In genomic region chr2:54773838-54774237, GRCh38 we compare ENCODE assay signal across 14 cellular contexts. TPM values are rescaled to one million over a fixed set of nuclear protein-coding genes. Genes with fewer than 3 reads are reported as not detected.
DNase-seq lines count a peak whose midpoint lies in the region; ATAC-seq and TF ChIP-seq lines count a peak whose summit lies in the region.
"Had no signal": no experiment of that assay in that cellular context is flagged by ENCODE, and none has a peak within 500 bp of the region (broad histone marks: within the 10 kb centered on the region; RNA-seq: fewer than 3 reads in every experiment).

No MANE protein-coding gene starts in this region.

- H4K20me1 ChIP-seq in mammary epithelial cell (ENCODE audit: insufficient read depth, low read length) (no peaks in the 10 kb centered on the region), smooth muscle cell (ENCODE audit: low read depth) (no peaks in the 10 kb centered on the region)

- DNase-seq in MCF 10A (ENCODE audit: unreplicated experiment) (no peak), mammary epithelial cell (no peak), Panc1 (ENCODE audit: low read depth, low spot score) (no peak), fibroblast of mammary gland (ENCODE audit: low read depth) (peak; percentile 20), smooth muscle cell (lab: John Stamatoyannopoulos, UW; ENCODE audit: unreplicated experiment) (no peak), epidermal melanocyte (ENCODE audit: insufficient read length, low spot score) (no peak), ovary (no peak)
- DNase-seq in naive thymus-derived CD8-positive, alpha-beta T cell: no peak
- DNase-seq: adrenal gland; DND-41; effector memory CD4-positive, alpha-beta T cell; head of caudate nucleus; SIG-M5; uterus had no signal

- H3K4me2 ChIP-seq in mammary epithelial cell (ENCODE audit: insufficient read depth, low read depth, low read length) (no peak overlapping the region), smooth muscle cell (no peak overlapping the region)

- no peaks in the 10 kb centered on the region for H3K79me2 ChIP-seq in mammary epithelial cell (ENCODE audit: insufficient read depth, low read length)
- H3K79me2 ChIP-seq in smooth muscle cell (ENCODE audit: low read depth): no peaks in the 10 kb centered on the region

- no peak for ATAC-seq in Panc1
- no peak for ATAC-seq in naive thymus-derived CD8-positive, alpha-beta T cell

- no peak overlapping the region for H3K27ac Mint-ChIP-seq in MCF 10A (ENCODE audit: low read depth, unreplicated experiment)
- no peak overlapping the region for H3K27ac Mint-ChIP-seq in naive thymus-derived CD8-positive, alpha-beta T cell

- intact Hi-C loops in MCF 10A (cut with micrococcal nuclease) (no loop called here), mammary epithelial cell (cut with micrococcal nuclease) (loop anchor here (5.0 kb wide), 1 partner anchor 238 kb away; no protein-coding TSS in a partner anchor), Panc1 (cut with micrococcal nuclease; ENCODE audit: unreplicated experiment) (no loop called here), ovary (cut with DNase I) (no loop called here)

- peaks cover 10% of the 10 kb centered on the region for H3K9me3 ChIP-seq in mammary epithelial cell (replicated peaks; ENCODE audit: insufficient read depth, low read length)
- H3K9me3 ChIP-seq in Panc1 (ENCODE audit: control insufficient read depth, insufficient read depth, low read depth, low read length): peaks cover 10% of the 10 kb centered on the region; the same call in 1 of the 2 replicates
- H3K9me3 ChIP-seq in smooth muscle cell (replicated peaks; ENCODE audit: low read depth): peaks cover 3% of the 10 kb centered on the region
- no peaks in the 10 kb centered on the region for H3K9me3 ChIP-seq in ovary
- H3K9me3 ChIP-seq: adrenal gland, uterus had no signal

- POLR2A ChIA-PET in MCF 10A (lab: Yijun Ruan, JAX) (interaction anchor here (0.9 kb wide), 1 partner anchor 12 kb away, joined by 3 read pairs; no protein-coding TSS in a partner anchor), Panc1 (lab: Charles Lee) (no interaction called here)
- POLR2A ChIA-PET in naive thymus-derived CD8-positive, alpha-beta T cell (lab: Charles Lee): no interaction called here

- no peak overlapping the region for H3K4me3 Mint-ChIP-seq in MCF 10A (ENCODE audit: unreplicated experiment)
- H3K4me3 Mint-ChIP-seq in naive thymus-derived CD8-positive, alpha-beta T cell: no peak overlapping the region

- no peaks in the 10 kb centered on the region for H3K36me3 ChIP-seq in mammary epithelial cell (ENCODE audit: insufficient read depth, low read length)
- H3K36me3 ChIP-seq in Panc1 (ENCODE audit: control insufficient read depth, insufficient read depth, low read length): no peaks in the 10 kb centered on the region
- H3K36me3 ChIP-seq in smooth muscle cell (ENCODE audit: low read depth): no peaks in the 10 kb centered on the region
- H3K36me3 ChIP-seq in ovary: no peaks in the 10 kb centered on the region
- H3K36me3 ChIP-seq: adrenal gland, uterus had no signal

- dilution Hi-C loops in mammary epithelial cell (cut with HindIII; ENCODE audit: low sequenced_read_pairs): no loop called here

- peaks cover 21% of the 10 kb centered on the region for H3K9me3 Mint-ChIP-seq in MCF 10A (ENCODE audit: unreplicated experiment)
- H3K9me3 Mint-ChIP-seq in naive thymus-derived CD8-positive, alpha-beta T cell: peaks cover 5 to 33% (median 16%) of the 10 kb centered on the region in 9 donors

- no peaks in the 10 kb centered on the region for H3K27me3 Mint-ChIP-seq in MCF 10A (ENCODE audit: insufficient read depth, unreplicated experiment)
- peaks cover 0 to 4% (median 0%) of the 10 kb centered on the region in 5 donors for H3K27me3 Mint-ChIP-seq in naive thymus-derived CD8-positive, alpha-beta T cell

- H3K4me1 ChIP-seq in mammary epithelial cell (ENCODE audit: insufficient read depth, low read length): peaks cover 30% of the 10 kb centered on the region
- H3K4me1 ChIP-seq in Panc1 (ENCODE audit: control insufficient read depth, insufficient read depth, low read length): no peaks in the 10 kb centered on the region
- H3K4me1 ChIP-seq in smooth muscle cell (ENCODE audit: low read depth): no peaks in the 10 kb centered on the region
- no peaks in the 10 kb centered on the region for H3K4me1 ChIP-seq in ovary (ENCODE audit: insufficient read depth)
- H3K4me1 ChIP-seq: adrenal gland, uterus had no signal

- no peak overlapping the region for H3K27ac ChIP-seq in mammary epithelial cell (ENCODE audit: insufficient read depth, low read depth, low read length)
- no peak overlapping the region for H3K27ac ChIP-seq in Panc1 (ENCODE audit: low read length)
- H3K27ac ChIP-seq in smooth muscle cell (ENCODE audit: low read depth): no peak overlapping the region
- no peak overlapping the region for H3K27ac ChIP-seq in ovary
- H3K27ac ChIP-seq: adrenal gland, uterus had no signal

- H3K4me1 Mint-ChIP-seq in MCF 10A (ENCODE audit: insufficient read depth, unreplicated experiment): peaks cover 30% of the 10 kb centered on the region
- no peaks in the 10 kb centered on the region for H3K4me1 Mint-ChIP-seq in naive thymus-derived CD8-positive, alpha-beta T cell

- no peak overlapping the region for H3K9ac ChIP-seq in mammary epithelial cell (ENCODE audit: insufficient read depth, low read length)
- no peak overlapping the region for H3K9ac ChIP-seq in smooth muscle cell (ENCODE audit: low read depth)

- H3K27me3 ChIP-seq in mammary epithelial cell (ENCODE audit: insufficient read depth, low read length) (no peaks in the 10 kb centered on the region), Panc1 (ENCODE audit: control insufficient read depth, insufficient read depth, low read length) (no peaks in the 10 kb centered on the region), smooth muscle cell (ENCODE audit: low read depth) (no peaks in the 10 kb centered on the region), ovary (no peaks in the 10 kb centered on the region)
- H3K27me3 ChIP-seq: adrenal gland, uterus had no signal

- no peaks in the 10 kb centered on the region for H3K36me3 Mint-ChIP-seq in MCF 10A (ENCODE audit: insufficient read depth, unreplicated experiment)
- H3K36me3 Mint-ChIP-seq in naive thymus-derived CD8-positive, alpha-beta T cell: peaks cover 0 to 20% (median 11%) of the 10 kb centered on the region in 3 donors

- TF ChIP-seq CTCF in MCF 10A (IDR thresholded peaks at IDR 0.05; ENCODE audit: unreplicated experiment) (peak; percentile 17), mammary epithelial cell (conservative IDR thresholded peaks at IDR 0.05 in 1 of 2, IDR thresholded peaks at IDR 0.05 in 1 of 2; ENCODE audit: extremely low read depth in 1 of 2, insufficient read depth in 1 of 2, low read depth in 1 of 2, low read length in 2 of 2) (peak in 1 of 2 donors; percentile 26), Panc1 (IDR thresholded peaks at IDR 0.05) (peak; percentile 43), fibroblast of mammary gland (conservative IDR thresholded peaks at IDR 0.05; ENCODE audit: control insufficient read depth, insufficient read depth, low read depth, low read length) (peak; percentile 37), smooth muscle cell (IDR thresholded peaks at IDR 0.05; ENCODE audit: borderline replicate concordance, insufficient read depth, poor library complexity, severe bottlenecking) (peak; percentile 15), ovary (IDR thresholded peaks at IDR 0.05) (no peak)

- TF ChIP-seq EP300 in ovary (IDR thresholded peaks at IDR 0.05): no peak

- H3K4me3 ChIP-seq in mammary epithelial cell (replicated peaks in 1 of 3; ENCODE audit: insufficient read depth in 1 of 3, low read depth in 2 of 3, low read length in 3 of 3) (no peak overlapping the region), Panc1 (ENCODE audit: low read depth in 2 of 2, low read length in 2 of 2) (no peak overlapping the region), fibroblast of mammary gland (ENCODE audit: control insufficient read depth, low read depth, low read length) (no peak overlapping the region), smooth muscle cell (no peak overlapping the region), ovary (no peak overlapping the region)
- H3K4me3 ChIP-seq: adrenal gland, uterus had no signal

- TF ChIP-seq POLR2A in ovary (IDR thresholded peaks at IDR 0.05): no peak

- WGBS in mammary epithelial cell (ENCODE audit: low coverage, missing lambda C conversion rate): 50% methylated on average over 2 of the region's 2 CpGs
- 94% methylated on average over 2 of the region's 2 CpGs for WGBS in smooth muscle cell (ENCODE audit: low lambda C conversion rate)
- 76 to 90% (median 84%) methylated on average over 2 of the region's 2 CpGs for WGBS in ovary, 3 donors

- BruUV-seq in MCF 10A (replicated peaks; lab: Mats Ljungman, UMichigan): no TSS peak
- BruUV-seq in mammary epithelial cell (replicated peaks; lab: Mats Ljungman, UMichigan): no TSS peak
- no TSS peak for BruUV-seq in Panc1 (replicated peaks; lab: Mats Ljungman, UMichigan)

- in situ Hi-C loops in mammary epithelial cell (cut with MboI; ENCODE audit: low sequenced_read_pairs in 2 of 2): no loop called here
- in situ Hi-C loops in Panc1 (cut with HindIII; ENCODE audit: low pct_unique_long_range_greater_than_20kb, low sequenced_read_pairs): no loop called here

- CTCF ChIA-PET in MCF 10A (lab: Yijun Ruan, JAX): interaction anchor here (0.6 to 3.3 kb wide), 7 partner anchors 9 to 66 kb away, joined by 3 to 14 read pairs (median 4); no protein-coding TSS in a partner anchor
- CTCF ChIA-PET in mammary epithelial cell (lab: Charles Lee; ENCODE audit: low non-redundant PET): no interaction called here
- CTCF ChIA-PET in Panc1 (lab: Charles Lee): no interaction called here

- H2AFZ ChIP-seq in mammary epithelial cell (ENCODE audit: low read depth, low read length): no peak overlapping the region
- H2AFZ ChIP-seq in smooth muscle cell (ENCODE audit: low read depth): no peak overlapping the region

- H3F3A ChIP-seq in smooth muscle cell (ENCODE audit: low read depth): no peaks in the 10 kb centered on the region

RNA-seq across cellular contexts. Expression of gene EML6, which starts 50.4 kb away (rescaled TPM):
- total RNA-seq in MCF 10A (2022) (0.77 and 1.7 TPM in 2 replicates), mammary epithelial cell (under 1 TPM; 0.83 to 0.94 TPM), Panc1 (2021; ENCODE audit: unreplicated experiment) (6.3 TPM), smooth muscle cell (0.49 and 9.7 TPM in 2 replicates), ovary (1 to 10 TPM in 3 of 7 donors, under 1 TPM in 4; 0.22 to 3.7 (median 0.57) TPM)
- polyA plus RNA-seq in mammary epithelial cell (0.37 TPM), smooth muscle cell (0.54 and 1.5 TPM in 2 replicates), ovary (under 1 TPM; 0.29 to 0.40 TPM)
- not detected for polyA minus RNA-seq in mammary epithelial cell
- 6.5 TPM for polyA plus RNA-seq in Panc1 (2012; ENCODE audit: insufficient read length)
- total RNA-seq in naive thymus-derived CD8-positive, alpha-beta T cell: 1 to 10 TPM; 1.4 to 3.3 TPM
- polyA plus RNA-seq in naive thymus-derived CD8-positive, alpha-beta T cell: under 1 TPM in 1 of 3 donors, not detected in 2; 0.03 TPM

Comparison
In these comparisons a context has a peak if more than half of its experiments do, and no peak if none do; other contexts are left out.
1. CTCF ChIP-seq: peak in MCF 10A (single experiment), Panc1 (single experiment), fibroblast of mammary gland (single experiment) and smooth muscle cell (single experiment); none in ovary (0 of 3).